12 cellular contexts compared by ENCODE assay signal in the genomic region with DNA sequence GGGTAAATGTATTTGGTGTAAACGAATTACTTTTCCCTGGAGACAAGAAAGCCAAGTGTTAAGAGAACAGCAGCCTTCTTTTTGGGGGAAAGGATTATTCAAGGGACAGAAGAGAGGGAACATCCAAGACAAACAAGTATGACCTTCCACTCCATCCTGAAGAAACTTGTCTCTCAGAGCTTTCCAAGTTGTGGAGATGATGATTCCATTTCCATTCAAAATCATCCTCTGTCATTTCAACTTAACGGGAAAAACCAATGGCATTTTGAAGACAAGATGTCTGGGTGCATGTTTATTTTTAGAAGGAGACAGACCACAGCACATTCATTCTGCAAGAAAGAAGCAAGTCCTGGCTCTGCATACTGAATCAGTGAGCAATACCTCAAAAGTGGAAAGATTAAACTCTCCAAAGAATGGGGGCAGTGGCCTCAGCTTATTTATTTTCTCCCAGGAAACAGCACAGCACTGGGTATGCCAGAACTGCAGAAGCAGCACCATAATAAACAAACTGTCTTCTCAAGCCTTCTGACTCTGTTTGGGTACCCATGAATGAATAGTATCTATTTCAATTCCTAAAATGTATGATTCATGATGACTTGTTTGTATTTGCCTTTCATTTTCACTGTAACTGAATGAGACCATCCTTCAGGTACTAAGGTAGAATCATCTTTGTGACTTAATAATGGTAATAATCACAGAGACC.
DNase-seq lines count a peak whose midpoint lies in the region; FAIRE-seq and TF ChIP-seq lines count a peak whose summit lies in the region.
"Had no signal": no experiment of that assay in that cellular context is flagged by ENCODE, and none has a peak within 500 bp of the region (broad histone marks: within the 10 kb centered on the region; RNA-seq: fewer than 3 reads in every experiment).

No MANE protein-coding gene starts in this region.

- intact Hi-C loops in adrenal gland (cut with DNase I), result no loop called here

- no peak for TF ChIP-seq POLR2A in H54 (IDR thresholded peaks at IDR 0.05; ENCODE audit: low read depth, low read length)
- TF ChIP-seq POLR2A in adrenal gland (IDR thresholded peaks at IDR 0.05), result no peak

- H3K9me3 ChIP-seq in fibroblast of lung (ENCODE audit: control insufficient read depth, insufficient read depth, low read depth, low read length) (no peaks in the 10 kb centered on the region), adrenal gland (replicated peaks in 1 of 3) (no peaks in the 10 kb centered on the region)
- H3K9me3 ChIP-seq: Caco-2, Peyer's patch had no signal

- peaks cover 21% of the 10 kb centered on the region for H3K4me1 ChIP-seq in fibroblast of lung (ENCODE audit: control insufficient read depth, extremely low read depth, insufficient read depth, low read length)
- H3K4me1 ChIP-seq in adrenal gland (replicated peaks in 1 of 2), result peaks cover 0 to 7% of the 10 kb centered on the region in 2 donors
- H3K4me1 ChIP-seq: Caco-2, Peyer's patch had no signal

- H2AFZ ChIP-seq in fibroblast of lung (ENCODE audit: low read length), result no peak overlapping the region

- TF ChIP-seq CTCF in fibroblast of lung (conservative IDR thresholded peaks at IDR 0.05 in 1 of 2, IDR thresholded peaks at IDR 0.05 in 1 of 2; ENCODE audit: low read depth in 1 of 2, low read length in 2 of 2) (no peak), adrenal gland (IDR thresholded peaks at IDR 0.05) (no peak)

- H3K36me3 ChIP-seq in fibroblast of lung (ENCODE audit: control insufficient read depth, insufficient read depth, low read length) (no peaks in the 10 kb centered on the region), adrenal gland (replicated peaks in 1 of 2) (no peaks in the 10 kb centered on the region)
- H3K36me3 ChIP-seq: Peyer's patch had no signal

- H4K20me1 ChIP-seq in fibroblast of lung (ENCODE audit: control insufficient read depth, extremely low read depth, insufficient read depth, low read length), result no peaks in the 10 kb centered on the region

- FAIRE-seq in H54 (lab: Jason Lieb, UNC), result no peak

- H3K27me3 ChIP-seq in fibroblast of lung (ENCODE audit: control insufficient read depth, insufficient read depth, low read length), result no peaks in the 10 kb centered on the region
- no peaks in the 10 kb centered on the region for H3K27me3 ChIP-seq in adrenal gland
- H3K27me3 ChIP-seq: Peyer's patch had no signal

- in situ Hi-C loops in KBM-7 (cut with MboI; ENCODE audit: low pct_unique_long_range_greater_than_20kb, low sequenced_read_pairs), result no loop called here

- no peaks in the 10 kb centered on the region for H3K79me2 ChIP-seq in fibroblast of lung (ENCODE audit: control insufficient read depth, insufficient read depth, low read length)

- H3K27ac ChIP-seq in fibroblast of lung (ENCODE audit: insufficient read depth, low read length) (no peak overlapping the region), adrenal gland (no peak overlapping the region)

- WGBS in adrenal gland, 4 donors, result 45 to 72% (median 67%) methylated on average over 2 of the region's 2 CpGs

- no peak overlapping the region for H3K9ac ChIP-seq in fibroblast of lung (ENCODE audit: insufficient read depth, low read length)

- peak; percentile 15 for DNase-seq in DMS53 treated with DMSO at 0.1 percent for 48 hours (lab: John Stamatoyannopoulos, UW; ENCODE audit: unreplicated experiment)
- DNase-seq in RPMI7951 (ENCODE audit: low read depth), result peak; percentile 85
- peak; percentile 80 to 95 for DNase-seq in fibroblast of lung (ENCODE audit: low read depth in 2 of 2)
- peak; percentile 62 for DNase-seq in renal cortical epithelial cell (ENCODE audit: low read depth)
- no peak for DNase-seq in H54 (ENCODE audit: insufficient read length, low spot score)
- DNase-seq in adrenal gland, result no peak
- DNase-seq in KBM-7, result no peak
- no peak for DNase-seq in NCI-H748 treated with DMSO at 0.1 percent for 48 hours (lab: John Stamatoyannopoulos, UW)
- DNase-seq: Caco-2, NCI-H446, Peyer's patch, retina had no signal

- no peak overlapping the region for H3K4me2 ChIP-seq in fibroblast of lung (ENCODE audit: extremely low read depth, insufficient read depth, low read length)

- H3K4me3 ChIP-seq in fibroblast of lung (replicated peaks in 1 of 4; ENCODE audit: control extremely low read depth in 1 of 4, insufficient read depth in 1 of 4, low read depth in 3 of 4, low read length in 4 of 4) (no peak overlapping the region), adrenal gland (no peak overlapping the region)
- H3K4me3 ChIP-seq: Peyer's patch had no signal

Comparison
In these comparisons a context has a peak if more than half of its experiments do, and no peak if none do; other contexts are left out.
1. DNase-seq: peak in DMS53 treated with DMSO at 0.1 percent for 48 hours (single experiment), RPMI7951 (single experiment), fibroblast of lung (2 of 2) and renal cortical epithelial cell (single experiment); none in H54 (single experiment), adrenal gland (0 of 7), KBM-7 (single experiment) and NCI-H748 treated with DMSO at 0.1 percent for 48 hours (single experiment).